17 cellular contexts compared by ENCODE assay signal in genomic region chr16:87395181-87395842, GRCh38. TPM values are rescaled to one million over a fixed set of nuclear protein-coding genes. Genes with fewer than 3 reads are reported as not detected.
DNase-seq lines count a peak whose midpoint lies in the region; ATAC-seq and TF ChIP-seq lines count a peak whose summit lies in the region.
"Had no signal": no experiment of that assay in that cellular context is flagged by ENCODE, and none has a peak within 500 bp of the region (broad histone marks: within the 10 kb centered on the region; RNA-seq: fewer than 3 reads in every experiment).

No MANE protein-coding gene starts in this region.

- H3K4me1 Mint-ChIP-seq in activated CD8-positive, alpha-beta memory T cell treated with anti-CD3 and anti-CD28 coated beads, Interleukin-2, amount 10 ng/mL, durations not matched to agents 7 days and 5 days, result peaks cover 31% of the 10 kb centered on the region
- H3K4me1 Mint-ChIP-seq in central memory CD8-positive, alpha-beta T cell, result peaks cover 37% of the 10 kb centered on the region
- H3K4me1 Mint-ChIP-seq in progenitor cell of endocrine pancreas (ENCODE audit: low read depth), result peaks cover 19% of the 10 kb centered on the region

- H3F3A ChIP-seq in GM23248 (ENCODE audit: insufficient read depth), result peaks cover 18% of the 10 kb centered on the region

- H4K20me1 ChIP-seq in GM23248 (ENCODE audit: insufficient read depth), result peaks cover 36% of the 10 kb centered on the region

- CTCF ChIA-PET in activated CD8-positive, alpha-beta memory T cell treated with anti-CD3 and anti-CD28 coated beads, Interleukin-2, amount 10 ng/mL, durations not matched to agents 7 days and 5 days (lab: Charles Lee), result interaction anchor here (1.1 to 2.4 kb wide), 5 partner anchors 12 to 370 kb away, joined by 3 to 14 read pairs (median 3); partner anchors contain the start of gene KLHDC4

- peaks cover 77% of the 10 kb centered on the region for H3K79me2 ChIP-seq in GM23248 (ENCODE audit: insufficient read depth)

- no peak overlapping the region for H2AFZ ChIP-seq in GM23248
- H2AFZ ChIP-seq: GM23338 had no signal

- H3K27ac ChIP-seq in GM23248 (peak overlapping the region; percentile 77), psoas muscle (peak overlapping the region; percentile 37)
- H3K27ac ChIP-seq: cardiac muscle cell, thoracic aorta had no signal

- H3K4me2 ChIP-seq in GM23248 (ENCODE audit: unreplicated experiment), result peak overlapping the region; percentile 96
- H3K4me2 ChIP-seq: GM23338, smooth muscle cell had no signal

- H3K4me1 ChIP-seq in GM23248 (ENCODE audit: insufficient read depth) (peaks cover 20% of the 10 kb centered on the region), psoas muscle (peaks cover 40% of the 10 kb centered on the region)
- H3K4me1 ChIP-seq: BE2C had no signal

- no peaks in the 10 kb centered on the region for H3K9me3 Mint-ChIP-seq in activated CD8-positive, alpha-beta memory T cell treated with anti-CD3 and anti-CD28 coated beads, Interleukin-2, amount 10 ng/mL, durations not matched to agents 7 days and 5 days (ENCODE audit: low read depth)
- no peaks in the 10 kb centered on the region for H3K9me3 Mint-ChIP-seq in central memory CD8-positive, alpha-beta T cell
- no peaks in the 10 kb centered on the region for H3K9me3 Mint-ChIP-seq in progenitor cell of endocrine pancreas (ENCODE audit: low read depth)
- H3K9me3 Mint-ChIP-seq: GM23338 had no signal

- H3K9me2 ChIP-seq in GM23248 (ENCODE audit: insufficient read depth), result no peaks in the 10 kb centered on the region

- no peaks in the 10 kb centered on the region for H3K27me3 Mint-ChIP-seq in activated CD8-positive, alpha-beta memory T cell treated with anti-CD3 and anti-CD28 coated beads, Interleukin-2, amount 10 ng/mL, durations not matched to agents 7 days and 5 days
- H3K27me3 Mint-ChIP-seq in central memory CD8-positive, alpha-beta T cell, result no peaks in the 10 kb centered on the region
- H3K27me3 Mint-ChIP-seq in progenitor cell of endocrine pancreas, result no peaks in the 10 kb centered on the region

- in situ Hi-C loops in GM23248 (cut with MboI), result no loop called here

- 46 to 50% methylated on average over 7 of the region's 7 CpGs for WGBS in GM23248 (ENCODE audit: low coverage in 1 of 2, low lambda C conversion rate in 2 of 2, missing lambda C conversion rate in 2 of 2), 2 experiments
- WGBS in psoas muscle, 3 donors, result 54 to 64% (median 56%) methylated on average over 7 of the region's 7 CpGs

- TF ChIP-seq CTCF in psoas muscle (IDR thresholded peaks at IDR 0.05) (no peak), progenitor cell of endocrine pancreas (IDR thresholded peaks at IDR 0.05; ENCODE audit: unreplicated experiment) (no peak)

- intact Hi-C loops in psoas muscle (cut with DNase I), result no loop called here

- H3K4me3 ChIP-seq in GM23248 (no peak overlapping the region), psoas muscle (no peak overlapping the region)
- H3K4me3 ChIP-seq: adrenal gland, cardiac muscle cell, GM23338, smooth muscle cell, thoracic aorta had no signal

- H3K4me3 Mint-ChIP-seq in activated CD8-positive, alpha-beta memory T cell treated with anti-CD3 and anti-CD28 coated beads, Interleukin-2, amount 10 ng/mL, durations not matched to agents 7 days and 5 days, result no peak overlapping the region
- no peak overlapping the region for H3K4me3 Mint-ChIP-seq in central memory CD8-positive, alpha-beta T cell
- H3K4me3 Mint-ChIP-seq in progenitor cell of endocrine pancreas (ENCODE audit: low read depth), result no peak overlapping the region

- no peaks in the 10 kb centered on the region for H3K9me3 ChIP-seq in GM23248 (ENCODE audit: low read depth)
- no peaks in the 10 kb centered on the region for H3K9me3 ChIP-seq in psoas muscle
- H3K9me3 ChIP-seq: adrenal gland, BE2C, thoracic aorta had no signal

- H3K36me3 Mint-ChIP-seq in activated CD8-positive, alpha-beta memory T cell treated with anti-CD3 and anti-CD28 coated beads, Interleukin-2, amount 10 ng/mL, durations not matched to agents 7 days and 5 days, result peaks cover 13% of the 10 kb centered on the region
- peaks cover 45% of the 10 kb centered on the region for H3K36me3 Mint-ChIP-seq in central memory CD8-positive, alpha-beta T cell (ENCODE audit: insufficient read depth)
- peaks cover 12% of the 10 kb centered on the region for H3K36me3 Mint-ChIP-seq in progenitor cell of endocrine pancreas (ENCODE audit: insufficient read depth)

- peak overlapping the region; percentile 15 for H3K27ac Mint-ChIP-seq in activated CD8-positive, alpha-beta memory T cell treated with anti-CD3 and anti-CD28 coated beads, Interleukin-2, amount 10 ng/mL, durations not matched to agents 7 days and 5 days
- H3K27ac Mint-ChIP-seq in central memory CD8-positive, alpha-beta T cell (ENCODE audit: low read depth), result peak overlapping the region; percentile 29
- H3K27ac Mint-ChIP-seq in progenitor cell of endocrine pancreas, result no peak overlapping the region
- H3K27ac Mint-ChIP-seq: GM23338 had no signal

- no peak for DNase-seq in activated CD8-positive, alpha-beta memory T cell treated with anti-CD3 and anti-CD28 coated beads, Interleukin-2, amount 10 ng/mL, durations not matched to agents 7 days and 5 days
- DNase-seq in activated CD8-positive, alpha-beta memory T cell treated with anti-CD3 and anti-CD28 coated beads for 24 hours, result no peak
- peak; percentile 33 for DNase-seq in GM23248
- no peak for DNase-seq in central memory CD8-positive, alpha-beta T cell (ENCODE audit: low spot score in 2 of 2)
- no peak for DNase-seq in psoas muscle
- no peak for DNase-seq in NCI-H748 (lab: John Stamatoyannopoulos, UW; ENCODE audit: unreplicated experiment)
- DNase-seq in progenitor cell of endocrine pancreas (ENCODE audit: low spot score, unreplicated experiment), result no peak
- DNase-seq: activated CD4-positive, alpha-beta T cell treated with anti-CD3 and anti-CD28 coated beads for 48 hours; left ventricle myocardium superior; NCI-H1930 had no signal

- H3K9ac ChIP-seq in GM23248, result peak overlapping the region; percentile 12; the same call in 1 of the 2 replicates

- no peak for ATAC-seq in activated CD8-positive, alpha-beta memory T cell treated with anti-CD3 and anti-CD28 coated beads, Interleukin-2, amount 10 ng/mL, durations not matched to agents 7 days and 5 days
- ATAC-seq in central memory CD8-positive, alpha-beta T cell (replicated peaks; ENCODE audit: extremely low read depth, poor library complexity, severe bottlenecking), result no peak
- no peak for ATAC-seq in psoas muscle
- no peak for ATAC-seq in GM21723 (IDR thresholded peaks at IDR 0.05; ENCODE audit: unreplicated experiment)
- ATAC-seq: left ventricle myocardium superior had no signal

- H3K36me3 ChIP-seq in GM23248 (ENCODE audit: low read depth), result peaks cover 10% of the 10 kb centered on the region
- peaks cover 6 to 29% of the 10 kb centered on the region in 2 donors for H3K36me3 ChIP-seq in psoas muscle (ENCODE audit: insufficient read depth in 1 of 2, low read depth in 1 of 2)

- H3K27me3 ChIP-seq in GM23248 (replicated peaks; ENCODE audit: insufficient read depth), result no peaks in the 10 kb centered on the region
- H3K27me3 ChIP-seq in psoas muscle (ENCODE audit: insufficient read depth in 3 of 3, low read length in 2 of 3), result no peaks in the 10 kb centered on the region
- H3K27me3 ChIP-seq: adrenal gland, BE2C, cardiac muscle cell had no signal

RNA-seq across cellular contexts. Expression of gene MAP1LC3B, which starts 3.2 kb away (rescaled TPM):
- 10 to 100 TPM; 45.4 to 50.8 TPM for total RNA-seq in activated CD8-positive, alpha-beta memory T cell treated with anti-CD3 and anti-CD28 coated beads, Interleukin-2, amount 10 ng/mL, durations not matched to agents 7 days and 5 days
- 43.3 and 43.9 TPM in 2 replicates for total RNA-seq in GM23248 (2014; rRNA removed; shearing (Covaris generic))
- polyA plus RNA-seq in GM23248 (2016; fragmentation: Nextera tagmentation; extraction: Ambion mirVana), result 224 and 226 TPM in 2 replicates
- total RNA-seq in psoas muscle, result 100 to 1,000 TPM; 117 to 189 (median 142) TPM
- polyA plus RNA-seq in psoas muscle, result 100 to 1,000 TPM; 114 to 189 (median 158) TPM
- total RNA-seq in progenitor cell of endocrine pancreas, result 44.1 and 46.2 TPM in 2 replicates

RNA-seq across cellular contexts. Expression of gene FBXO31, which starts 11.7 kb away (rescaled TPM):
- 10 to 100 TPM; 38.8 TPM for total RNA-seq in activated CD8-positive, alpha-beta memory T cell treated with anti-CD3 and anti-CD28 coated beads, Interleukin-2, amount 10 ng/mL, durations not matched to agents 7 days and 5 days
- 31.0 and 46.8 TPM in 2 replicates for total RNA-seq in GM23248 (2014; rRNA removed; shearing (Covaris generic))
- polyA plus RNA-seq in GM23248 (2016; fragmentation: Nextera tagmentation; extraction: Ambion mirVana) (17.5 and 19.3 TPM in 2 replicates), psoas muscle (10 to 100 TPM; 26.3 to 95.3 (median 48.0) TPM)
- total RNA-seq in psoas muscle (100 to 1,000 TPM in 1 of 4 donors, 10 to 100 TPM in 3; 88.1 to 103 (median 98.5) TPM), progenitor cell of endocrine pancreas (21.6 and 23.5 TPM in 2 replicates)
